1 cellular context compared by ENCODE assay signal in the genomic region with DNA sequence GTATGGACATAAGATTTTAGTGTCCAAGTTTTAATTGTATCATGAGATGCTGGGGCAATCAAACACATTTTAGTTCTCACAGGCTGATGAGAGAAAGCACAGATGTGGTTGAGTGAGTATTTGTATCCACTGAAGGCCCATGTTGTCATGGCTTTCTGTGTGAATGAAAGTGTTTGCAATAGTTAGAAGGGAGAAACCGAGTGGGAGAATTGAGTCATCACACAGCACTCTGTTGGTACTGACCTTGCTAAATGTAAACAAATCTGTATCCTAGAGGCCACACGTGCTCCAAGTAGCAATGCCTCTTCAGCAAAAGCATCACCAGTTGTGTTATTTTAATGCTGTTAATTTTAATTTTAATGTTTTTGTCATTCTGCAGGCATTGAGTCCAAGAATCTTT.
TF ChIP-seq lines count a peak whose summit lies in the region.

No MANE protein-coding gene starts in this region.

TF ChIP-seq in WTC11, 78 proteins besides CTCF, POLR2A, EP300 and RAD21 (continued from another document):
- TF ChIP-seq, protein P1, sequence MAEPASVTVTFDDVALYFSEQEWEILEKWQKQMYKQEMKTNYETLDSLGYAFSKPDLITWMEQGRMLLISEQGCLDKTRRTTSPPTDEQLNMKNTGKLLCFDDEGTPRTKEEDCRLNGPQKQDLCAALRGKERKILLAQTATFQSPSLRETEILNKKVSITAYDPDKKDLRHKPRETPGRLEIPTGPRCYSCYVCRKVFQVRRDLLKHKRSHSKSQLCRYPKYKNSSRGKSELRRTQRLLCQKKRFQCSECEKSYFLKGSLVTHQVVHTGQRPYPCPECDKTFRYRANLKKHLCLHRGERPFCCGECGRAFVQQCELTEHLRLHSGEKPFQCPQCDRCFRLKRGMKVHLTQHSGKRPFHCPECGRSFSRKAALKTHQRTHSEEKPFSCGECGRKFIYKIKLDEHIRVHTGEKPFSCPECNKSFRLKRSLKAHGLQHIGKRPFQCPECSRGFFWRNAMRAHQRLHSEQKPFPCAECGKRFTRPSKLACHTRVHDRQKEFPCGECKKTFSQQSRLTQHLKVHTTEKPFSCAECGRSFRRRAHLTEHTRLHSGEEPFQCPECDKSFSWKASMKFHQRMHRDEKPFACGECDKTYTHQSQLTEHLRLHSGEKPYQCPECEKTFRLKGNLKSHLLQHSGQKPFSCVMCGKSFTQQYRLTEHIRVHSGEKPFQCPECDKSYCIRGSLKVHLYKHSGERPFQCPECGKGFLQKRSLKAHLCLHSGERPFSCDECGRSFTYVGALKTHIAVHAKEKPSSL (CRISPR knock-in tag; conservative IDR thresholded peaks at IDR 0.05): no peak
- TF ChIP-seq JAZF1 (CRISPR knock-in tag; IDR thresholded peaks at IDR 0.05): no peak
- TF ChIP-seq, protein P2, sequence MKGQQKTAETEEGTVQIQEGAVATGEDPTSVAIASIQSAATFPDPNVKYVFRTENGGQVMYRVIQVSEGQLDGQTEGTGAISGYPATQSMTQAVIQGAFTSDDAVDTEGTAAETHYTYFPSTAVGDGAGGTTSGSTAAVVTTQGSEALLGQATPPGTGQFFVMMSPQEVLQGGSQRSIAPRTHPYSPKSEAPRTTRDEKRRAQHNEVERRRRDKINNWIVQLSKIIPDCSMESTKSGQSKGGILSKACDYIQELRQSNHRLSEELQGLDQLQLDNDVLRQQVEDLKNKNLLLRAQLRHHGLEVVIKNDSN (CRISPR knock-in tag; IDR thresholded peaks at IDR 0.05): no peak
- TF ChIP-seq SMAD3 (CRISPR knock-in tag; IDR thresholded peaks at IDR 0.05; ENCODE audit: borderline replicate concordance): no peak
- no peak for TF ChIP-seq ATF2 (CRISPR knock-in tag; IDR thresholded peaks at IDR 0.05; ENCODE audit: borderline replicate concordance, low read depth)
- TF ChIP-seq TEAD4 (CRISPR knock-in tag; IDR thresholded peaks at IDR 0.05): no peak
- no peak for TF ChIP-seq E2F4 (CRISPR knock-in tag; IDR thresholded peaks at IDR 0.05; ENCODE audit: borderline replicate concordance, low read depth)
